ENCODE assay signal across 13 cellular contexts in genomic region chr10:7193369-7193768, GRCh38.
DNase-seq lines count a peak whose midpoint lies in the region; ATAC-seq and TF ChIP-seq lines count a peak whose summit lies in the region.
"Had no signal": no experiment of that assay in that cellular context is flagged by ENCODE, and none has a peak within 500 bp of the region (broad histone marks: within the 10 kb centered on the region; RNA-seq: fewer than 3 reads in every experiment).

No MANE protein-coding gene starts in this region.

- no peaks in the 10 kb centered on the region for H3K36me3 ChIP-seq in transverse colon

- no peaks in the 10 kb centered on the region for H3K27me3 ChIP-seq in transverse colon
- H3K27me3 ChIP-seq: body of pancreas, esophagus squamous epithelium had no signal

- TF ChIP-seq EP300 in transverse colon (IDR thresholded peaks at IDR 0.05; ENCODE audit: low read depth) = no peak

- peak; percentile 36 for DNase-seq in activated CD4-positive, alpha-beta memory T cell treated with anti-CD3 and anti-CD28 coated beads, Interleukin-2, amount 10 ng/mL, durations not matched to agents 7 days and 5 days
- DNase-seq in stimulated activated CD8-positive, alpha-beta memory T cell treated with anti-CD3 and anti-CD28 coated beads, Interleukin-2, amount 100 ng/mL, for 48 hours (ENCODE audit: low read depth in 2 of 2) = peak; percentile 15 to 23
- DNase-seq in transverse colon (no peak), NCI-H2107 (lab: John Stamatoyannopoulos, UW) (no peak), left lobe of liver (ENCODE audit: low spot score) (no peak), SW 1271 (lab: John Stamatoyannopoulos, UW) (no peak)
- DNase-seq: body of pancreas, esophagus squamous epithelium, HCEC 1CT, NCI-H1436 had no signal

- peaks cover 0 to 3% (median 0%) of the 10 kb centered on the region in 4 donors for H3K4me1 ChIP-seq in transverse colon
- H3K4me1 ChIP-seq: body of pancreas, esophagus squamous epithelium, parathyroid adenoma had no signal

- peak; percentile 40 for ATAC-seq in HG02642 (IDR thresholded peaks at IDR 0.05; ENCODE audit: poor library complexity, unreplicated experiment)
- ATAC-seq in left lobe of liver = no peak
- ATAC-seq: body of pancreas had no signal

- peaks cover 44% of the 10 kb centered on the region for H3K4me1 Mint-ChIP-seq in activated CD4-positive, alpha-beta memory T cell treated with anti-CD3 and anti-CD28 coated beads, Interleukin-2, amount 10 ng/mL, durations not matched to agents 7 days and 5 days
- H3K4me1 Mint-ChIP-seq in dendritic cell treated with granulocyte-macrophage colony-stimulating factor and Interleukin-4, amounts not matched to agents 40 ng/mL and 50 ng/mL, for 4 days (ENCODE audit: low read depth) = peaks cover 64% of the 10 kb centered on the region

- no peaks in the 10 kb centered on the region for H3K27me3 Mint-ChIP-seq in activated CD4-positive, alpha-beta memory T cell treated with anti-CD3 and anti-CD28 coated beads, Interleukin-2, amount 10 ng/mL, durations not matched to agents 7 days and 5 days
- peaks cover 5% of the 10 kb centered on the region for H3K27me3 Mint-ChIP-seq in dendritic cell treated with granulocyte-macrophage colony-stimulating factor and Interleukin-4, amounts not matched to agents 40 ng/mL and 50 ng/mL, for 4 days

- CTCF ChIA-PET in activated CD4-positive, alpha-beta memory T cell treated with anti-CD3 and anti-CD28 coated beads, Interleukin-2, amount 10 ng/mL, durations not matched to agents 7 days and 5 days (lab: Charles Lee) = interaction anchor here (0.8 to 1.0 kb wide), 2 partner anchors 76 to 275 kb away, joined by 3 read pairs; no protein-coding TSS in a partner anchor

- intact Hi-C loops in dendritic cell treated with granulocyte-macrophage colony-stimulating factor and Interleukin-4, amounts not matched to agents 40 ng/mL and 50 ng/mL, for 4 days (cut with micrococcal nuclease) = no loop called here
- intact Hi-C loops in transverse colon (cut with DNase I; ENCODE audit: low total_unique reads) = no loop called here

- TF ChIP-seq POLR2A in transverse colon (IDR thresholded peaks at IDR 0.05) = no peak

- 91% methylated on average over 7 of the region's 7 CpGs; no CpG with 5 or more reads in 1 of the 2 donors for WGBS in transverse colon (ENCODE audit: low coverage in 1 of 2), 2 donors

- peaks cover 12% of the 10 kb centered on the region for H3K9me3 Mint-ChIP-seq in activated CD4-positive, alpha-beta memory T cell treated with anti-CD3 and anti-CD28 coated beads, Interleukin-2, amount 10 ng/mL, durations not matched to agents 7 days and 5 days
- H3K9me3 Mint-ChIP-seq in dendritic cell treated with granulocyte-macrophage colony-stimulating factor and Interleukin-4, amounts not matched to agents 40 ng/mL and 50 ng/mL, for 4 days = peaks cover 31% of the 10 kb centered on the region

- no peak overlapping the region for H3K4me3 ChIP-seq in transverse colon
- H3K4me3 ChIP-seq: body of pancreas, esophagus squamous epithelium had no signal

- H3K27ac Mint-ChIP-seq in activated CD4-positive, alpha-beta memory T cell treated with anti-CD3 and anti-CD28 coated beads, Interleukin-2, amount 10 ng/mL, durations not matched to agents 7 days and 5 days = peak overlapping the region; percentile 96
- peak overlapping the region; percentile 73 for H3K27ac Mint-ChIP-seq in dendritic cell treated with granulocyte-macrophage colony-stimulating factor and Interleukin-4, amounts not matched to agents 40 ng/mL and 50 ng/mL, for 4 days

- in situ Hi-C loops in transverse colon (cut with MboI; ENCODE audit: low pct_ligation_motif_present in 1 of 4, low pct_unique_long_range_greater_than_20kb in 1 of 4, low sequenced_read_pairs in 3 of 4) = no loop called here

- no peaks in the 10 kb centered on the region for H3K9me3 ChIP-seq in transverse colon
- H3K9me3 ChIP-seq: esophagus squamous epithelium had no signal

- TF ChIP-seq CTCF in transverse colon (IDR thresholded peaks at IDR 0.05) = no peak

- no peak overlapping the region for H3K27ac ChIP-seq in transverse colon
- H3K27ac ChIP-seq: body of pancreas, esophagus squamous epithelium, parathyroid adenoma had no signal

- H3K36me3 Mint-ChIP-seq in activated CD4-positive, alpha-beta memory T cell treated with anti-CD3 and anti-CD28 coated beads, Interleukin-2, amount 10 ng/mL, durations not matched to agents 7 days and 5 days (ENCODE audit: low read depth) = peaks cover 73% of the 10 kb centered on the region
- peaks cover 55% of the 10 kb centered on the region for H3K36me3 Mint-ChIP-seq in dendritic cell treated with granulocyte-macrophage colony-stimulating factor and Interleukin-4, amounts not matched to agents 40 ng/mL and 50 ng/mL, for 4 days (ENCODE audit: low read depth)

- POLR2A ChIA-PET in activated CD4-positive, alpha-beta memory T cell treated with anti-CD3 and anti-CD28 coated beads, Interleukin-2, amount 10 ng/mL, durations not matched to agents 7 days and 5 days (lab: Charles Lee) = interaction anchor here (1.3 to 1.8 kb wide), 3 partner anchors 76 to 219 kb away, joined by 4 to 5 read pairs (median 4); partner anchors contain the start of gene SFMBT2

- peak overlapping the region; percentile 48 for H3K4me3 Mint-ChIP-seq in activated CD4-positive, alpha-beta memory T cell treated with anti-CD3 and anti-CD28 coated beads, Interleukin-2, amount 10 ng/mL, durations not matched to agents 7 days and 5 days
- H3K4me3 Mint-ChIP-seq in dendritic cell treated with granulocyte-macrophage colony-stimulating factor and Interleukin-4, amounts not matched to agents 40 ng/mL and 50 ng/mL, for 4 days = no peak overlapping the region

Comparison
In these comparisons a context has a peak if more than half of its experiments do, and no peak if none do; other contexts are left out.
1. DNase-seq: peak in activated CD4-positive, alpha-beta memory T cell treated with anti-CD3 and anti-CD28 coated beads, Interleukin-2, amount 10 ng/mL, durations not matched to agents 7 days and 5 days (single experiment) and stimulated activated CD8-positive, alpha-beta memory T cell treated with anti-CD3 and anti-CD28 coated beads, Interleukin-2, amount 100 ng/mL, for 48 hours (2 of 2); none in transverse colon (single experiment), NCI-H2107 (single experiment), left lobe of liver (single experiment) and SW 1271 (0 of 2).